In the genomic region with DNA sequence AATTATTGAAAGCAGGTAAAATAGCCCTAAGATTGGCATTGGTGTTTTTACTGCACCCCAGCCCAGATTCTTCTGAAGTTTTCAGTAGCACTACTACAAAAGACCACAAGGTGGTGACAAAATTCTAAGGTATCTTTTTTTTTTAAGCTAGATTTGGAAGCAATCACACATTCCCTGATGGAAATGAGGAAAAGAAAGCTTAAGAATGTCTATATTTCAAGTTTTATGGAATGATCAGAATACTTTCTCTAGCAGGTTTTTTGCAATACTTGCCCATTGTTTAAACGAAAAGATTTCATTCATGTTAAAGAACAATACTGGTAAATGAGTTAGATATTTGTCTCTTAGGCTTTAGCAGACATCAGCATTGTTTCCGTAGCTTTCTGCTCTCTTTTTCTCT, we compare ENCODE assay signal across 1 cellular context.
TF ChIP-seq lines count a peak whose summit lies in the region.

No MANE protein-coding gene starts in this region.

TF ChIP-seq in H1, 55 proteins besides CTCF, POLR2A, EP300 and RAD21:
- TF ChIP-seq TAF1 (IDR thresholded peaks at IDR 0.05; ENCODE audit: low read depth, low read length), result no peak
- no peak for TF ChIP-seq SIX5 (IDR thresholded peaks at IDR 0.05; ENCODE audit: low read depth, low read length)
- no peak for TF ChIP-seq CHD1 (IDR thresholded peaks at IDR 0.05; ENCODE audit: low read depth, low read length)
- TF ChIP-seq GABPA (IDR thresholded peaks at IDR 0.05; ENCODE audit: borderline replicate concordance, insufficient read depth, low read length), result no peak
- no peak for TF ChIP-seq SUZ12 (IDR thresholded peaks at IDR 0.05; ENCODE audit: low read length)
- TF ChIP-seq CBX8 (IDR thresholded peaks at IDR 0.05; ENCODE audit: borderline replicate concordance, low read depth, low read length), result no peak
- TF ChIP-seq EZH2 (IDR thresholded peaks at IDR 0.05; ENCODE audit: low read depth, low read length, severe bottlenecking), result no peak
- TF ChIP-seq TCF12 (IDR thresholded peaks at IDR 0.05; ENCODE audit: low read depth, low read length), result no peak
- TF ChIP-seq SP4 (IDR thresholded peaks at IDR 0.05; ENCODE audit: low read length), result no peak
- no peak for TF ChIP-seq MAFK (IDR thresholded peaks at IDR 0.05; ENCODE audit: low read depth, low read length)
- TF ChIP-seq FOSL1 (IDR thresholded peaks at IDR 0.05; ENCODE audit: insufficient read depth, low read depth, low read length), result no peak
- no peak for TF ChIP-seq SRF (IDR thresholded peaks at IDR 0.05; ENCODE audit: low read depth, low read length)
- TF ChIP-seq SAP30 (IDR thresholded peaks at IDR 0.05; ENCODE audit: insufficient read depth, insufficient replicate concordance, low read length), result no peak
- TF ChIP-seq TBP (IDR thresholded peaks at IDR 0.05; ENCODE audit: low read depth, low read length), result no peak
- no peak for TF ChIP-seq BCL11A (IDR thresholded peaks at IDR 0.05; ENCODE audit: low read depth in 2 of 2, low read length in 2 of 2)
- no peak for TF ChIP-seq TAF7 (optimal IDR thresholded peaks at IDR 0.05; ENCODE audit: borderline replicate concordance, low read depth, low read length)
- TF ChIP-seq JUND (IDR thresholded peaks at IDR 0.05; ENCODE audit: low read length), result no peak
- no peak for TF ChIP-seq SIRT6 (IDR thresholded peaks at IDR 0.05; ENCODE audit: low read length)
- TF ChIP-seq HDAC6 (IDR thresholded peaks at IDR 0.05; ENCODE audit: low read depth, low read length), result no peak
